Comparison of ENCODE assay signal across 8 cellular contexts in the genomic region with DNA sequence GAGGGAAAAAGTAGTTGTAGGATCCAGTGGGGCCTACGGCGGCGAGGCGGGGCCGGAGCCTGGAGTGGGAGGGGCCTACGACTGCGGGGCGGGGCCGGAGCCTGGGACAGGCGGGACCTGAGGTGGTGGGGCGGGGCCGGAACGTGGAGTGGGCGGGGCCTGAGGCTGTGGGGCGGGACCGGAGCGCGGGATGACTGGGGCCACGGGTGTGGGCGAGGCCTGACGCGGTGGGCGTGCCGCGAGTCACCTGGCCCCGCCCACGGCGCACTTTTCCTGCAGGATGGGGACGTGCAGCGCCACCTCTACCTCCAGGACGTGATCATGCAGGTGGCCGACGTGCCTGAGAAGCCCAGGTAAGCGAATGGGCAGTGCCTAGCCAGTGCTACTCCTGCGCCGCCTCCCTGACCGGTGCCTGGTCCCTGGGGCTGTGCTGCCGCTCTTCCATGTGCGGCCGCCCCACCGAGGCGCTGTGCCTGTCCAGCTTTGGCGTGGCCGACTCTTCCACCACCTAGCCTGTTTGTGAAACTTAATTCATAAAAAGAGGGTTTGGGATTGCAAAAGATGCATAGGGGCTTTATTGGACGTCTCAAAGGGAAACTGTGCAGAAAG. TPM values are rescaled to one million over a fixed set of nuclear protein-coding genes. Genes with fewer than 3 reads are reported as not detected.
DNase-seq lines count a peak whose midpoint lies in the region; ATAC-seq, FAIRE-seq and TF ChIP-seq lines count a peak whose summit lies in the region.

No MANE protein-coding gene starts in this region.

- peaks cover 7% of the 10 kb centered on the region for H3K4me1 ChIP-seq in hepatocyte (ENCODE audit: insufficient read depth)

- ATAC-seq in HG02763 (IDR thresholded peaks at IDR 0.05; ENCODE audit: unreplicated experiment) = peak; percentile 75

- H3K27ac ChIP-seq in hepatocyte = peak overlapping the region; percentile 100

- no peaks in the 10 kb centered on the region for H3K9me2 ChIP-seq in hepatocyte (replicated peaks; ENCODE audit: insufficient read depth)

- in situ Hi-C loops in KBM-7 (cut with MboI; ENCODE audit: low pct_unique_long_range_greater_than_20kb, low sequenced_read_pairs) = no loop called here

- no peak for FAIRE-seq in GM12891 (lab: Jason Lieb, UNC)

- WGBS in hepatocyte (ENCODE audit: low lambda C conversion rate, missing lambda C conversion rate) = 76% methylated on average over 15 of the region's 45 CpGs

- peak overlapping the region; percentile 97 for H2AFZ ChIP-seq in hepatocyte

- H3K79me2 ChIP-seq in hepatocyte = peaks cover 42% of the 10 kb centered on the region

- H3K4me3 ChIP-seq in hepatocyte (peak overlapping the region; percentile 100), retinal pigment epithelial cell (ENCODE audit: low read length) (peak overlapping the region; percentile 73)

- no peaks in the 10 kb centered on the region for H3K36me3 ChIP-seq in hepatocyte (replicated peaks; ENCODE audit: insufficient read depth, low read depth)

- peaks cover 35% of the 10 kb centered on the region for H4K20me1 ChIP-seq in hepatocyte (ENCODE audit: insufficient read depth, poor library complexity, severe bottlenecking)

- no peaks in the 10 kb centered on the region for H3K9me3 ChIP-seq in hepatocyte (ENCODE audit: low read depth)

- peak overlapping the region; percentile 95 for H3K4me2 ChIP-seq in hepatocyte

- TF ChIP-seq POLR2A in GM12891 (IDR thresholded peaks at IDR 0.05; ENCODE audit: low read depth, low read length) = no peak

- DNase-seq in GM12891 (ENCODE audit: insufficient read length, low spot score) (peak; percentile 96), NCI-H128 (lab: John Stamatoyannopoulos, UW; ENCODE audit: unreplicated experiment) (peak; percentile 36), T-helper 9 cell (peak; percentile 98), astrocyte of the hippocampus (ENCODE audit: low read depth, low spot score) (peak; percentile 97), hepatocyte (ENCODE audit: low spot score) (peak; percentile 96), retinal pigment epithelial cell (ENCODE audit: low read depth) (no peak), KBM-7 (no peak)

- TF ChIP-seq CTCF in hepatocyte (IDR thresholded peaks at IDR 0.05; ENCODE audit: poor library complexity) (no peak), retinal pigment epithelial cell (conservative IDR thresholded peaks at IDR 0.05; ENCODE audit: low read depth, low read length) (no peak)

- H3K27me3 ChIP-seq in hepatocyte = no peaks in the 10 kb centered on the region

TF ChIP-seq in GM12891, 5 proteins besides CTCF, POLR2A, EP300 and RAD21:
- TF ChIP-seq TAF1 (IDR thresholded peaks at IDR 0.05; ENCODE audit: low read depth, low read length) (no peak), SPI1 (IDR thresholded peaks at IDR 0.05; ENCODE audit: low read depth, low read length) (no peak), POU2F2 (IDR thresholded peaks at IDR 0.05; ENCODE audit: low read depth, low read length) (no peak), POLR2AphosphoS5 (IDR thresholded peaks at IDR 0.05; ENCODE audit: low read depth, low read length) (no peak), PAX5 (IDR thresholded peaks at IDR 0.05; ENCODE audit: insufficient read depth, low read length, severe bottlenecking) (no peak)

RNA-seq across cellular contexts. Expression of gene ZNF511, which starts 0.5 kb away (rescaled TPM):
- polyA plus RNA-seq in GM12891 (2012; ENCODE audit: low read depth, missing spikeins) = 28.3 TPM
- total RNA-seq in hepatocyte = 26.1 and 36.9 TPM in 2 replicates
- 48.5 and 56.9 TPM in 2 replicates for polyA plus RNA-seq in hepatocyte

RNA-seq across cellular contexts. Expression of gene TUBGCP2, which starts 0.5 kb away (rescaled TPM):
- polyA plus RNA-seq in GM12891 (2012; ENCODE audit: low read depth, missing spikeins) = 29.6 TPM
- 39.9 and 44.8 TPM in 2 replicates for total RNA-seq in hepatocyte
- polyA plus RNA-seq in hepatocyte = 51.5 and 54.7 TPM in 2 replicates

RNA-seq across cellular contexts. Expression of gene CALY, which starts 27.5 kb away (rescaled TPM):
- polyA plus RNA-seq in GM12891 (2012; ENCODE audit: low read depth, missing spikeins) = not detected
- total RNA-seq in hepatocyte = 2.3 TPM in 1 of 2 replicates, not detected in the other
- 3.1 and 3.7 TPM in 2 replicates for polyA plus RNA-seq in hepatocyte

RNA-seq across cellular contexts. Expression of gene ADAM8, which starts 32.5 kb away (rescaled TPM):
- 52.5 TPM for polyA plus RNA-seq in GM12891 (2012; ENCODE audit: low read depth, missing spikeins)
- 1.9 and 5.1 TPM in 2 replicates for total RNA-seq in hepatocyte
- polyA plus RNA-seq in hepatocyte = 3.0 and 5.4 TPM in 2 replicates

RNA-seq across cellular contexts. Expression of gene PRAP1, which starts 38.0 kb away (rescaled TPM):
- not detected for polyA plus RNA-seq in GM12891 (2012; ENCODE audit: low read depth, missing spikeins)
- 146 and 156 TPM in 2 replicates for total RNA-seq in hepatocyte
- 178 and 324 TPM in 2 replicates for polyA plus RNA-seq in hepatocyte

Comparison
In these comparisons a context has a peak if more than half of its experiments do, and no peak if none do; other contexts are left out.
1. DNase-seq: peak in GM12891 (single experiment), NCI-H128 (single experiment), T-helper 9 cell (single experiment), astrocyte of the hippocampus (single experiment) and hepatocyte (single experiment); none in retinal pigment epithelial cell (single experiment) and KBM-7 (single experiment).